ENCODE assay signal across 13 cellular contexts in genomic region chr4:47786958-47787370, GRCh38. TPM values are rescaled to one million over a fixed set of nuclear protein-coding genes. Genes with fewer than 3 reads are reported as not detected.
DNase-seq lines count a peak whose midpoint lies in the region; ATAC-seq and TF ChIP-seq lines count a peak whose summit lies in the region.
"Had no signal": no experiment of that assay in that cellular context is flagged by ENCODE, and none has a peak within 500 bp of the region (broad histone marks: within the 10 kb centered on the region; RNA-seq: fewer than 3 reads in every experiment).

No MANE protein-coding gene starts in this region.

- TF ChIP-seq CTCF in GM12864 (IDR thresholded peaks at IDR 0.05; ENCODE audit: low read depth, low read length, missing control alignments) = no peak

- H3K27me3 ChIP-seq in HAP-1 (ENCODE audit: low read depth) = no peaks in the 10 kb centered on the region

- ATAC-seq in GM19372 (IDR thresholded peaks at IDR 0.05; ENCODE audit: low read depth, unreplicated experiment) (peak; percentile 52), HG02884 (IDR thresholded peaks at IDR 0.05; ENCODE audit: unreplicated experiment) (peak; percentile 81), esophagus mucosa (no peak)

- no peaks in the 10 kb centered on the region for H3K4me1 ChIP-seq in HAP-1

- no peaks in the 10 kb centered on the region for H3K9me3 ChIP-seq in HAP-1

- H3K36me3 ChIP-seq in HAP-1 (replicated peaks) = no peaks in the 10 kb centered on the region

- DNase-seq in GM12864 (ENCODE audit: low read depth) = peak; percentile 34
- peak; percentile 4 for DNase-seq in LoVo (ENCODE audit: low spot score)
- DNase-seq in KG1 (lab: John Stamatoyannopoulos, UW) = no peak
- DNase-seq in AG08395 (ENCODE audit: low spot score) = no peak
- DNase-seq in HAP-1 (ENCODE audit: low spot score in 2 of 2) = no peak
- DNase-seq: activated CD4-positive, alpha-beta memory T cell treated with anti-CD3 and anti-CD28 coated beads for 36 hours; activated naive CD8-positive, alpha-beta T cell treated with anti-CD3 and anti-CD28 coated beads for 36 hours; Kasumi-1; NCI-H524 treated with DMSO at 0.1 percent for 48 hours; small intestine had no signal

- in situ Hi-C loops in HAP-1 (cut with MboI; ENCODE audit: low sequenced_read_pairs) = no loop called here

- H3K4me3 ChIP-seq in GM12864 (ENCODE audit: low read depth, low read length) (no peak overlapping the region), HAP-1 (no peak overlapping the region)

RNA-seq across cellular contexts. Expression of gene CORIN, which starts 50.9 kb away (rescaled TPM):
- total RNA-seq in esophagus mucosa = 0.88 TPM
- total RNA-seq: activated naive CD8-positive, alpha-beta T cell treated with anti-CD3 and anti-CD28 coated beads for 36 hours had no signal

Comparison
In these comparisons a context has a peak if more than half of its experiments do, and no peak if none do; other contexts are left out.
1. DNase-seq: peak in GM12864 (single experiment) and LoVo (single experiment); none in KG1 (single experiment), AG08395 (single experiment) and HAP-1 (0 of 2).